ENCODE assay signal across 8 cellular contexts in the genomic region with DNA sequence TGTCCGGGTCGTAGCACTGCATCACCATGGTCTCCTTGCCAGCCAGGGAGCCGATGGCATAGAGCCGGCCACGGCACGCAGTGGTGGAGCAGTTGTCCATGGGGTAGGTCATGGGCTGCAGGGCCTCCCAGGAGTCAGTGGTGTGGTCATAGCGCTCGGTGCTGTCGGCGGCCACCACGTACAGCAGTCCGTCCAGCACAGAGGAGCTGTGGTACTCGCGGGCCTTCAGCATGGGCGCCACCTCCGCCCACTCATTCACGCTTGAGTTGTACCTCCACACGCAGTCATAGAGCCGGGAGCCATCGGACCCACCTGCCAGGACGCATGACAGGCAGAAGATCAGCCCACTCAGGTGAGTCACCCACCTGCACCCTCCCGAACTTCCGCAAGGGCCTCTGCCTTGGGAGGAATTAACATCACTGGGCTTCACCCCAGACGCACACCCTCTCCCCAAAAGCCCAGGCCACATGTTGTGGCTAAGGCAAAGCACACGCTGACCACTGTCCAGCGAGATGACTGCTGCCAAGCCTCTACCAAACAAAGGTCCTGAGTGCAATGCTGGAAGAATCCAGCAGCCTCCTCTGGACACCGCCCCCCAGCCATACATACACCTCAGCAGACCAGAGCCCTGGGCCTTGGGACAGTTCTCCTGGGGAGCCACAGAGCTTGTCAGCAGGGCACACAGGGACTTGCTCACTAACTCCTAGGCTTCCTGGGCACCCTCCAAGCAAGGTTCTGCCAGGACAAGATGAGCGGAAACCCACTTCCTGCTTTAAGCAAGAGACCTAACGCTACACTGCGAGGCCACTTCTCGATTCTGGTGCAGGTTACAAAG. TPM values are rescaled to one million over a fixed set of nuclear protein-coding genes. Genes with fewer than 3 reads are reported as not detected.
A peak's percentile ranks its signal among the peaks of the same experiment; 100 is the strongest.
DNase-seq lines count a peak whose midpoint lies in the region; ATAC-seq, FAIRE-seq and TF ChIP-seq lines count a peak whose summit lies in the region.

No MANE protein-coding gene starts in this region.

- H3K27me3 Mint-ChIP-seq in T-helper 2 cell treated with Interferon-gamma antibody and Interleukin-4, amounts not matched to agents 5 μg/mL and 100 μg/mL, for 36 hours (ENCODE audit: low read depth): no peaks in the 10 kb centered on the region
- no peaks in the 10 kb centered on the region for H3K27me3 Mint-ChIP-seq in naive thymus-derived CD8-positive, alpha-beta T cell

- peak; percentile 87 for DNase-seq in GF-D8 (lab: John Stamatoyannopoulos, UW)
- DNase-seq in T-helper 2 cell treated with Interferon-gamma antibody and Interleukin-4, amounts not matched to agents 5 μg/mL and 100 μg/mL, for 36 hours (ENCODE audit: low spot score): peak; percentile 40
- peak; percentile 86 for DNase-seq in bronchial epithelial cell (ENCODE audit: low read depth)
- peak in 9 of 10 donors; percentile 23 to 73 (median 52) for DNase-seq in naive thymus-derived CD8-positive, alpha-beta T cell
- DNase-seq in upper lobe of right lung: no peak
- DNase-seq in DMS153 (lab: John Stamatoyannopoulos, UW): no peak
- no peak for DNase-seq in GM13977 (ENCODE audit: low spot score)

- peaks cover 30% of the 10 kb centered on the region for H3K36me3 Mint-ChIP-seq in T-helper 2 cell treated with Interferon-gamma antibody and Interleukin-4, amounts not matched to agents 5 μg/mL and 100 μg/mL, for 36 hours (ENCODE audit: low read depth)
- peaks cover 0 to 39% (median 4%) of the 10 kb centered on the region in 3 donors for H3K36me3 Mint-ChIP-seq in naive thymus-derived CD8-positive, alpha-beta T cell

- H3K4me1 Mint-ChIP-seq in T-helper 2 cell treated with Interferon-gamma antibody and Interleukin-4, amounts not matched to agents 5 μg/mL and 100 μg/mL, for 36 hours (ENCODE audit: low read depth): peaks cover 24% of the 10 kb centered on the region
- H3K4me1 Mint-ChIP-seq in naive thymus-derived CD8-positive, alpha-beta T cell: peaks cover 24 to 67% (median 65%) of the 10 kb centered on the region in 4 donors

- H3K4me3 ChIP-seq in bronchial epithelial cell (ENCODE audit: low read depth, low read length): peak overlapping the region; percentile 99
- H3K4me3 ChIP-seq in upper lobe of right lung: peak overlapping the region; percentile 81

- intact Hi-C loops in upper lobe of right lung (cut with DNase I): no loop called here

- no peaks in the 10 kb centered on the region for H3K9me3 ChIP-seq in upper lobe of right lung

- H3K27me3 ChIP-seq in bronchial epithelial cell (ENCODE audit: control insufficient read depth, insufficient read depth, low read length) (no peaks in the 10 kb centered on the region), upper lobe of right lung (no peaks in the 10 kb centered on the region)

- peak overlapping the region; percentile 98 for H3K27ac Mint-ChIP-seq in T-helper 2 cell treated with Interferon-gamma antibody and Interleukin-4, amounts not matched to agents 5 μg/mL and 100 μg/mL, for 36 hours
- peak overlapping the region; percentile 71 to 98 (median 90) for H3K27ac Mint-ChIP-seq in naive thymus-derived CD8-positive, alpha-beta T cell

- TF ChIP-seq CTCF in bronchial epithelial cell (IDR thresholded peaks at IDR 0.05; ENCODE audit: insufficient read depth, low read length, severe bottlenecking): peak; percentile 18
- no peak for TF ChIP-seq CTCF in upper lobe of right lung (IDR thresholded peaks at IDR 0.05)
- TF ChIP-seq CTCF in GM13977 (IDR thresholded peaks at IDR 0.05; ENCODE audit: extremely low read depth, insufficient read depth, missing control alignments): no peak

- no peaks in the 10 kb centered on the region for H3K9me3 Mint-ChIP-seq in T-helper 2 cell treated with Interferon-gamma antibody and Interleukin-4, amounts not matched to agents 5 μg/mL and 100 μg/mL, for 36 hours
- no peaks in the 10 kb centered on the region for H3K9me3 Mint-ChIP-seq in naive thymus-derived CD8-positive, alpha-beta T cell

- ATAC-seq in naive thymus-derived CD8-positive, alpha-beta T cell: peak; percentile 8 to 24
- no peak for ATAC-seq in upper lobe of right lung
- ATAC-seq in HG03460 (IDR thresholded peaks at IDR 0.05; ENCODE audit: unreplicated experiment): no peak

- no peak for FAIRE-seq in bronchial epithelial cell (lab: Jason Lieb, UNC)

- H3K27ac ChIP-seq in upper lobe of right lung: peak overlapping the region; percentile 99

- H3K36me3 ChIP-seq in bronchial epithelial cell (ENCODE audit: control insufficient read depth, insufficient read depth, low read length) (peaks cover 42% of the 10 kb centered on the region), upper lobe of right lung (peaks cover 45% of the 10 kb centered on the region)

- H3K4me1 ChIP-seq in upper lobe of right lung: peaks cover 42% of the 10 kb centered on the region

- H3K4me3 Mint-ChIP-seq in T-helper 2 cell treated with Interferon-gamma antibody and Interleukin-4, amounts not matched to agents 5 μg/mL and 100 μg/mL, for 36 hours: peak overlapping the region; percentile 98
- H3K4me3 Mint-ChIP-seq in naive thymus-derived CD8-positive, alpha-beta T cell: peak overlapping the region; percentile 96 to 99 (median 99)

- in situ Hi-C loops in GM13977 (cut with MboI; ENCODE audit: low pct_unique_long_range_greater_than_20kb, low sequenced_read_pairs, unreplicated experiment): no loop called here

- POLR2A ChIA-PET in naive thymus-derived CD8-positive, alpha-beta T cell (lab: Charles Lee): interaction anchor here (0.6 to 7.9 kb wide), 13 partner anchors 10 to 139 kb away, joined by 3 to 156 read pairs (median 5); partner anchors contain the start of genes NOL9, PHF13, TAS1R1 and THAP3

RNA-seq across cellular contexts. Expression of gene KLHL21, which starts 3.3 kb away (rescaled TPM):
- total RNA-seq in bronchial epithelial cell: 30.2 and 38.7 TPM in 2 replicates
- 10 to 100 TPM; 67.1 to 67.7 TPM for total RNA-seq in naive thymus-derived CD8-positive, alpha-beta T cell
- 10 to 100 TPM; 15.7 to 26.4 (median 16.3) TPM for polyA plus RNA-seq in naive thymus-derived CD8-positive, alpha-beta T cell
- total RNA-seq in upper lobe of right lung: 21.8 TPM

RNA-seq across cellular contexts. Expression of gene PHF13, which starts 14.2 kb away (rescaled TPM):
- 6.1 and 9.9 TPM in 2 replicates for total RNA-seq in bronchial epithelial cell
- total RNA-seq in naive thymus-derived CD8-positive, alpha-beta T cell: 1 to 10 TPM; 8.4 to 8.5 TPM
- 1 to 10 TPM; 1.4 to 4.3 (median 3.2) TPM for polyA plus RNA-seq in naive thymus-derived CD8-positive, alpha-beta T cell
- 10.8 TPM for total RNA-seq in upper lobe of right lung

RNA-seq across cellular contexts. Expression of gene ZBTB48, which starts 19.6 kb away (rescaled TPM):
- 18.7 and 19.7 TPM in 2 replicates for total RNA-seq in bronchial epithelial cell
- 10 to 100 TPM; 64.5 to 73.2 TPM for total RNA-seq in naive thymus-derived CD8-positive, alpha-beta T cell
- polyA plus RNA-seq in naive thymus-derived CD8-positive, alpha-beta T cell: 10 to 100 TPM in 2 of 3 donors, 1 to 10 TPM in 1; 9.8 to 30.0 (median 28.7) TPM
- total RNA-seq in upper lobe of right lung: 31.5 TPM

RNA-seq across cellular contexts. Expression of gene THAP3, which starts 25.3 kb away (rescaled TPM):
- total RNA-seq in bronchial epithelial cell (24.0 and 26.6 TPM in 2 replicates), upper lobe of right lung (15.3 TPM)
- 10 to 100 TPM; 28.7 to 30.7 TPM for total RNA-seq in naive thymus-derived CD8-positive, alpha-beta T cell
- polyA plus RNA-seq in naive thymus-derived CD8-positive, alpha-beta T cell: 10 to 100 TPM; 20.1 to 26.5 (median 25.4) TPM

RNA-seq across cellular contexts. Expression of gene TAS1R1, which starts 44.3 kb away (rescaled TPM):
- total RNA-seq in bronchial epithelial cell (not detected in 2 replicates), upper lobe of right lung (not detected)
- not detected for total RNA-seq in naive thymus-derived CD8-positive, alpha-beta T cell
- under 1 TPM in 1 of 3 donors, not detected in 2; 0.06 TPM for polyA plus RNA-seq in naive thymus-derived CD8-positive, alpha-beta T cell

Comparison
In these comparisons a context has a peak if more than half of its experiments do, and no peak if none do; other contexts are left out.
1. DNase-seq: peak in GF-D8 (single experiment), T-helper 2 cell treated with Interferon-gamma antibody and Interleukin-4, amounts not matched to agents 5 μg/mL and 100 μg/mL, for 36 hours (single experiment), bronchial epithelial cell (single experiment) and naive thymus-derived CD8-positive, alpha-beta T cell (9 of 10); none in upper lobe of right lung (single experiment), DMS153 (single experiment) and GM13977 (single experiment).
2. ATAC-seq: peak in naive thymus-derived CD8-positive, alpha-beta T cell (2 of 2); none in upper lobe of right lung (single experiment) and HG03460 (single experiment).